ENCODE assay signal across 24 cellular contexts in the genomic region with DNA sequence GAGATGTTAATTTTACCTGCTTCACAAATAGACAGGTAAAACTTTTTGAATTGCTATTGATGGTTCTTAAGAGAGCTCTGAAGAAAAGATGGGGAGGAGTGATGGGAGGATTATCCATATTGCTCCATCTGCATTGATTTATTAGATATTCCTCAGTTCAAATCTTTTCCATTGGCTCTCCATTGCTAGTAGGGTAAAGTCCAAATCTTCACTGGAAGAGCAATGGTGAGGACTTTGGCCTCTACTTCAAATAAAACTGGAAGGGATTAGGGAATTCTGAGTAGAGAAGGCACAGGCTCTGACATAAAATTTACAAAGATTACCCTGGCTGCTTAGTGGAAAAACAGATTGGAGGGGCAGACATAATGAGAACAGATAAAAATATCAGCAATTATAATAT.
DNase-seq lines count a peak whose midpoint lies in the region; ATAC-seq, FAIRE-seq and TF ChIP-seq lines count a peak whose summit lies in the region.
"Had no signal": no experiment of that assay in that cellular context is flagged by ENCODE, and none has a peak within 500 bp of the region (broad histone marks: within the 10 kb centered on the region; RNA-seq: fewer than 3 reads in every experiment).

No MANE protein-coding gene starts in this region.

- H3K36me3 ChIP-seq in liver (ENCODE audit: control insufficient read depth in 4 of 4, insufficient read depth in 3 of 4, low read depth in 1 of 4, low read length in 3 of 4) (no peaks in the 10 kb centered on the region), HepG2 (replicated peaks in 1 of 2; ENCODE audit: control insufficient read depth in 1 of 2, insufficient read depth in 2 of 2, low read length in 2 of 2) (no peaks in the 10 kb centered on the region), right lobe of liver (no peaks in the 10 kb centered on the region)
- H3K36me3 ChIP-seq: BLaER1 treated with 17β-estradiol and CSF1 and Interleukin-3, amounts not matched to agents 10 nM and 100 nM had no signal

- ATAC-seq in HepG2 (no peak), right lobe of liver (peak; percentile 71 to 88 (median 82)), HG03521 (IDR thresholded peaks at IDR 0.05; ENCODE audit: unreplicated experiment) (no peak)
- ATAC-seq: A549; CD8-positive, alpha-beta T cell; GM12878 had no signal

- no peaks in the 10 kb centered on the region for H3K27me3 ChIP-seq in liver (ENCODE audit: control insufficient read depth in 4 of 4, insufficient read depth in 4 of 4, low read length in 3 of 4)
- H3K27me3 ChIP-seq in HepG2 (ENCODE audit: control insufficient read depth in 1 of 2, insufficient read depth in 2 of 2, low read length in 2 of 2), result no peaks in the 10 kb centered on the region
- H3K27me3 ChIP-seq in right lobe of liver, result no peaks in the 10 kb centered on the region
- H3K27me3 ChIP-seq: BLaER1 treated with 17β-estradiol and CSF1 and Interleukin-3, amounts not matched to agents 10 nM and 100 nM had no signal

- no peak for DNase-seq in HepG2 (ENCODE audit: low spot score)
- no peak for DNase-seq in right lobe of liver
- DNase-seq in HPDE6-E6E7 (ENCODE audit: extremely low spot score), result no peak
- DNase-seq: AML-193; Caco-2; Calu3; CD4-positive, alpha-beta T cell; CD8-positive, alpha-beta T cell; DMS 273 treated with DMSO at 0.1 percent for 48 hours; DMS153; DMS53; DMS79; DND-41; EL; GDM1 had no signal

- in situ Hi-C loops in HepG2 (cut with HindIII; ENCODE audit: extremely low pct_ligation_motif_present, low pct_unique_long_range_greater_than_20kb), result no loop called here

- intact Hi-C loops in HepG2 (cut with micrococcal nuclease; ENCODE audit: unreplicated experiment), result no loop called here
- intact Hi-C loops in right lobe of liver (cut with DNase I), result no loop called here

- H3K27ac ChIP-seq in liver (ENCODE audit: low read depth in 1 of 2, low read length in 2 of 2) (no peak overlapping the region), HepG2 (ENCODE audit: extremely low read length, insufficient read depth, low read length) (no peak overlapping the region), right lobe of liver (peak overlapping the region in 1 of 3 donors; percentile 55)
- H3K27ac ChIP-seq: 22Rv1; A549; BLaER1 treated with 17β-estradiol and CSF1 and Interleukin-3, amounts not matched to agents 10 nM and 100 nM; C4-2B had no signal

- TF ChIP-seq CTCF in liver (IDR thresholded peaks at IDR 0.05; ENCODE audit: low read depth, low read length, missing input control) (no peak), HepG2 (CRISPR knock-in tag; IDR thresholded peaks at IDR 0.05) (no peak), right lobe of liver (IDR thresholded peaks at IDR 0.05) (no peak)

- peaks cover 2 to 11% (median 6%) of the 10 kb centered on the region in 4 donors for H3K4me1 ChIP-seq in liver (ENCODE audit: control insufficient read depth in 4 of 4, insufficient read depth in 4 of 4, low read length in 3 of 4)
- no peaks in the 10 kb centered on the region for H3K4me1 ChIP-seq in HepG2 (ENCODE audit: insufficient read depth, low read length)
- H3K4me1 ChIP-seq in right lobe of liver, result no peaks in the 10 kb centered on the region
- H3K4me1 ChIP-seq: A549; BLaER1 treated with 17β-estradiol and CSF1 and Interleukin-3, amounts not matched to agents 10 nM and 100 nM; Caco-2 had no signal

- FAIRE-seq in HepG2 (lab: Jason Lieb, UNC), result no peak
- FAIRE-seq: A549, GM12878, GM12892, GM18507 had no signal

- H3K79me2 ChIP-seq in HepG2 (ENCODE audit: insufficient read depth, low read length), result no peaks in the 10 kb centered on the region

- no peaks in the 10 kb centered on the region for H3K9me3 ChIP-seq in liver (ENCODE audit: control insufficient read depth in 4 of 4, low read length in 3 of 4)
- peaks cover 41% of the 10 kb centered on the region for H3K9me3 ChIP-seq in HepG2 (ENCODE audit: low read length)
- no peaks in the 10 kb centered on the region for H3K9me3 ChIP-seq in right lobe of liver
- H3K9me3 ChIP-seq: A549; BLaER1 treated with 17β-estradiol and CSF1 and Interleukin-3, amounts not matched to agents 10 nM and 100 nM; Caco-2 had no signal

- no peak overlapping the region for H2AFZ ChIP-seq in HepG2 (ENCODE audit: low read length)

- H3K4me3 ChIP-seq in liver (ENCODE audit: low read depth in 1 of 3, low read length in 3 of 3) (no peak overlapping the region), HepG2 (replicated peaks in 1 of 3; ENCODE audit: insufficient read depth in 1 of 3, low read depth in 2 of 3, low read length in 3 of 3) (no peak overlapping the region), right lobe of liver (no peak overlapping the region)
- H3K4me3 ChIP-seq: A549; BLaER1 treated with 17β-estradiol and CSF1 and Interleukin-3, amounts not matched to agents 10 nM and 100 nM; GM12878 had no signal

- CTCF ChIA-PET in HepG2 (lab: Yijun Ruan, JAX; ENCODE audit: low intra/inter-chr PET ratio, low total read pairs), result no interaction called here

- TF ChIP-seq EP300 in HepG2 (IDR thresholded peaks at IDR 0.05; ENCODE audit: low read depth in 2 of 2, low read length in 2 of 2) (no peak), HepG2 (CRISPR knock-in tag; IDR thresholded peaks at IDR 0.05; ENCODE audit: borderline replicate concordance) (no peak)

- no TSS peak for BruUV-seq in HepG2 (replicated peaks; lab: Mats Ljungman, UMichigan)

- H3K4me2 ChIP-seq in HepG2 (ENCODE audit: low read depth, low read length), result no peak overlapping the region
- H3K4me2 ChIP-seq: A549; BLaER1 treated with 17β-estradiol and CSF1 and Interleukin-3, amounts not matched to agents 10 nM and 100 nM had no signal

- TF ChIP-seq POLR2A in HepG2 (IDR thresholded peaks at IDR 0.05; ENCODE audit: insufficient read depth in 1 of 2, low read depth in 2 of 2, low read length in 2 of 2) (no peak), right lobe of liver (IDR thresholded peaks at IDR 0.05) (no peak)

- POLR2A ChIA-PET in HepG2 (lab: Yijun Ruan, JAX), result no interaction called here

- H3K9ac ChIP-seq in liver (ENCODE audit: low read depth in 1 of 2, low read length in 2 of 2) (no peak overlapping the region), HepG2 (ENCODE audit: insufficient read depth, low read depth, low read length) (no peak overlapping the region)
- H3K9ac ChIP-seq: BLaER1 treated with 17β-estradiol and CSF1 and Interleukin-3, amounts not matched to agents 10 nM and 100 nM had no signal

- no peaks in the 10 kb centered on the region for H4K20me1 ChIP-seq in HepG2 (ENCODE audit: insufficient read depth, low read length)
- H4K20me1 ChIP-seq: BLaER1 treated with 17β-estradiol and CSF1 and Interleukin-3, amounts not matched to agents 10 nM and 100 nM had no signal

- TF ChIP-seq RAD21 in liver (IDR thresholded peaks at IDR 0.05), result peak; percentile 25 to 60
- TF ChIP-seq RAD21 in HepG2 (CRISPR knock-in tag; IDR thresholded peaks at IDR 0.05), result no peak

TF ChIP-seq in liver, 16 proteins besides CTCF, POLR2A, EP300 and RAD21 (continues in another document):
- TF ChIP-seq NR2F2 (IDR thresholded peaks at IDR 0.05) (no peak), RXRA (IDR thresholded peaks at IDR 0.05) (peak in 1 of 2 donors; percentile 43), HNF4G (IDR thresholded peaks at IDR 0.05) (peak; percentile 95), YY1 (IDR thresholded peaks at IDR 0.05) (peak; percentile 68), JUND (IDR thresholded peaks at IDR 0.05) (peak; percentile 21 to 66), HNF4A (conservative IDR thresholded peaks at IDR 0.05) (peak; percentile 93 to 98)
- TF ChIP-seq, protein P1, sequence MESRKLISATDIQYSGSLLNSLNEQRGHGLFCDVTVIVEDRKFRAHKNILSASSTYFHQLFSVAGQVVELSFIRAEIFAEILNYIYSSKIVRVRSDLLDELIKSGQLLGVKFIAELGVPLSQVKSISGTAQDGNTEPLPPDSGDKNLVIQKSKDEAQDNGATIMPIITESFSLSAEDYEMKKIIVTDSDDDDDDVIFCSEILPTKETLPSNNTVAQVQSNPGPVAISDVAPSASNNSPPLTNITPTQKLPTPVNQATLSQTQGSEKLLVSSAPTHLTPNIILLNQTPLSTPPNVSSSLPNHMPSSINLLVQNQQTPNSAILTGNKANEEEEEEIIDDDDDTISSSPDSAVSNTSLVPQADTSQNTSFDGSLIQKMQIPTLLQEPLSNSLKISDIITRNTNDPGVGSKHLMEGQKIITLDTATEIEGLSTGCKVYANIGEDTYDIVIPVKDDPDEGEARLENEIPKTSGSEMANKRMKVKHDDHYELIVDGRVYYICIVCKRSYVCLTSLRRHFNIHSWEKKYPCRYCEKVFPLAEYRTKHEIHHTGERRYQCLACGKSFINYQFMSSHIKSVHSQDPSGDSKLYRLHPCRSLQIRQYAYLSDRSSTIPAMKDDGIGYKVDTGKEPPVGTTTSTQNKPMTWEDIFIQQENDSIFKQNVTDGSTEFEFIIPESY (IDR thresholded peaks at IDR 0.05), result peak; percentile 54
- TF ChIP-seq, protein P2, sequence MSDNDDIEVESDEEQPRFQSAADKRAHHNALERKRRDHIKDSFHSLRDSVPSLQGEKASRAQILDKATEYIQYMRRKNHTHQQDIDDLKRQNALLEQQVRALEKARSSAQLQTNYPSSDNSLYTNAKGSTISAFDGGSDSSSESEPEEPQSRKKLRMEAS (IDR thresholded peaks at IDR 0.05), result no peak

TF ChIP-seq in HepG2, 621 proteins besides CTCF, POLR2A, EP300 and RAD21:
- TF ChIP-seq ZFAT (CRISPR knock-in tag; conservative IDR thresholded peaks at IDR 0.05), result no peak

Comparison
In these comparisons a context has a peak if more than half of its experiments do, and no peak if none do; other contexts are left out.
1. ATAC-seq: peak in right lobe of liver (4 of 4); none in HepG2 (single experiment) and HG03521 (single experiment).